Comparison of ENCODE assay signal across 11 cellular contexts in the genomic region with DNA sequence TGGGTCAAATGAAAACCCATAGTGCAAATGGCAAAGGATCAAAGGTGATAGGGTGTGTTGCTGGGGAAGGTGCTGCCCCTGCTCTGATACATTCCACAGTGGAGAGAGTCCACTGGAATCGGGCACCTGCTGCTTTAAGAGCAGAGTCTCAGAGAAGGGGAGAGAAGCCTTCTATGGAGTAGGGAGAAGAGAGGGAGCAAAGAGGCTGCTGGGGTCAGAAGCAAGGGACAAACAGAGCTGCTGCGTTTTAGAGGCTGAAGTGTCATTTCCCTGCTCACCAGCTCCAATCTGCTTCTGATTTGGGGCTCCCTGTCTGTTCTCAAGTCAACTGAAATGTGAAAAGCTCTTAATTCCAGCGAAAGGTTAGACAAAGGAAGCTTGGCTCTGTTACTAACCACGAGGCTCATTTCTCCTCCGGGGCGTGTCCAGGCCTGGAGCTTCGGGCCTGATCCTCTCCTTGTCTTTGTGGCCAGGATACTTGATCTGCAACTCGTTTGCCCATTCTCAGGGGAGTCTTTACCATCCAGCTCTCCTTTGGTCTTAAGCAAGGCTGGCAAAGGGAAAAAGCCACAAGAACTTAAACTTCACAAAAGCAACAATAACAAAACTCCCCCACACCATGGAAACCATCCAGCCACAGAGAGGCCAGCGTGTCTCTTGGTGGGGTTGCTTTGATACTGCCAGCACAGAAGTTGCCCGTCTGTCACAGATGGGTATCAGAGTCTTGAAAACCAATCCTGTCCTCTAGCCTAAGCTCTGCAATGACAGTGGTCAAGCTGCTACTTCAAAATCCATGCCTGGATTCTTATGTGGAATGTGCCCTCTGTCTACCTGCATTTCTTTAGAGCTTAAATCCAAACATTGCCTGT.
A peak's percentile ranks its signal among the peaks of the same experiment; 100 is the strongest.
DNase-seq lines count a peak whose midpoint lies in the region; ATAC-seq, FAIRE-seq and TF ChIP-seq lines count a peak whose summit lies in the region.
"Had no signal": no experiment of that assay in that cellular context is flagged by ENCODE, and none has a peak within 500 bp of the region (broad histone marks: within the 10 kb centered on the region; RNA-seq: fewer than 3 reads in every experiment).

No MANE protein-coding gene starts in this region.

- no peak overlapping the region for H3K4me3 Mint-ChIP-seq in activated naive CD4-positive, alpha-beta T cell treated with anti-CD3 and anti-CD28 coated beads for 36 hours
- H3K4me3 Mint-ChIP-seq: activated CD8-positive, alpha-beta T cell treated with anti-CD3 and anti-CD28 coated beads for 36 hours had no signal

- CTCF ChIA-PET in activated naive CD4-positive, alpha-beta T cell treated with anti-CD3 and anti-CD28 coated beads for 36 hours (lab: Charles Lee): no interaction called here

- dilution Hi-C loops in keratinocyte (cut with MboI; ENCODE audit: extremely low pct_ligation_motif_present, low sequenced_read_pairs): no loop called here

- DNase-seq in HT1080 (ENCODE audit: low read depth): peak; percentile 26
- peak; percentile 18 for DNase-seq in brain microvascular endothelial cell
- DNase-seq in keratinocyte (ENCODE audit: low read depth, low spot score): no peak
- DNase-seq in testis: peak; percentile 52
- no peak for DNase-seq in inferior parietal cortex (ENCODE audit: extremely low spot score)
- DNase-seq in activated naive CD4-positive, alpha-beta T cell treated with anti-CD3 and anti-CD28 coated beads for 36 hours: no peak
- DNase-seq in Karpas-422: no peak
- DNase-seq: activated CD8-positive, alpha-beta T cell treated with anti-CD3 and anti-CD28 coated beads for 36 hours; Right ventricle myocardium superior; stimulated activated CD4-positive, alpha-beta T cell treated with anti-CD3 and anti-CD28 coated beads, Interleukin-1b, Interleukin-23, amount 100 ng/mL, for 48 hours had no signal

- 45 to 46% methylated on average over 10 of the region's 10 CpGs for WGBS in testis, 2 donors

- no peaks in the 10 kb centered on the region for H3K4me1 Mint-ChIP-seq in activated naive CD4-positive, alpha-beta T cell treated with anti-CD3 and anti-CD28 coated beads for 36 hours (ENCODE audit: low read depth)

- H3K27me3 Mint-ChIP-seq in activated naive CD4-positive, alpha-beta T cell treated with anti-CD3 and anti-CD28 coated beads for 36 hours (ENCODE audit: low read depth): no peaks in the 10 kb centered on the region
- H3K27me3 Mint-ChIP-seq: activated CD8-positive, alpha-beta T cell treated with anti-CD3 and anti-CD28 coated beads for 36 hours had no signal

- H2AFZ ChIP-seq in keratinocyte (ENCODE audit: control insufficient read depth, low read length) (peak overlapping the region; percentile 83), Karpas-422 (ENCODE audit: low read length) (no peak overlapping the region)

- peak overlapping the region; percentile 78 for H3K9ac ChIP-seq in keratinocyte (ENCODE audit: control insufficient read depth, extremely low read depth, insufficient read depth, low read length)
- H3K9ac ChIP-seq in Karpas-422 (ENCODE audit: low read length): no peak overlapping the region

- H4K20me1 ChIP-seq in keratinocyte (ENCODE audit: control insufficient read depth, extremely low read depth, insufficient read depth, low read length) (no peaks in the 10 kb centered on the region), Karpas-422 (ENCODE audit: insufficient read depth, low read depth, low read length) (no peaks in the 10 kb centered on the region)

- no peaks in the 10 kb centered on the region for H3K9me3 Mint-ChIP-seq in activated naive CD4-positive, alpha-beta T cell treated with anti-CD3 and anti-CD28 coated beads for 36 hours

- ATAC-seq in HG02938 (IDR thresholded peaks at IDR 0.05; ENCODE audit: unreplicated experiment): no peak
- ATAC-seq: activated CD8-positive, alpha-beta T cell treated with anti-CD3 and anti-CD28 coated beads for 36 hours had no signal

- no peak for TF ChIP-seq CTCF in brain microvascular endothelial cell (IDR thresholded peaks at IDR 0.05; ENCODE audit: low read depth, low read length, missing control alignments)
- TF ChIP-seq CTCF in keratinocyte (optimal IDR thresholded peaks at IDR 0.05 in 1 of 3, IDR thresholded peaks at IDR 0.05 in 1 of 3, conservative IDR thresholded peaks at IDR 0.05 in 1 of 3; ENCODE audit: extremely low read depth in 1 of 3, insufficient read depth in 2 of 3, low read length in 3 of 3): no peak
- no peak for TF ChIP-seq CTCF in testis (IDR thresholded peaks at IDR 0.05)

- H3K27ac ChIP-seq in brain microvascular endothelial cell (peak overlapping the region; percentile 73), keratinocyte (ENCODE audit: control insufficient read depth, insufficient read depth, low read length) (peak overlapping the region; percentile 92), testis (peak overlapping the region; percentile 53 to 78), Karpas-422 (ENCODE audit: low read length) (no peak overlapping the region)

- H3K4me2 ChIP-seq in keratinocyte (ENCODE audit: control insufficient read depth, extremely low read depth, insufficient read depth, low read depth, low read length): peak overlapping the region; percentile 79
- no peak overlapping the region for H3K4me2 ChIP-seq in Karpas-422 (ENCODE audit: low read depth, low read length, poor library complexity, severe bottlenecking)

- H3K27ac Mint-ChIP-seq in activated naive CD4-positive, alpha-beta T cell treated with anti-CD3 and anti-CD28 coated beads for 36 hours: no peak overlapping the region
- H3K27ac Mint-ChIP-seq: activated CD8-positive, alpha-beta T cell treated with anti-CD3 and anti-CD28 coated beads for 36 hours had no signal

- intact Hi-C loops in testis (cut with DNase I; ENCODE audit: low total_unique reads): no loop called here
- intact Hi-C loops in activated naive CD4-positive, alpha-beta T cell treated with anti-CD3 and anti-CD28 coated beads for 36 hours (cut with micrococcal nuclease): no loop called here

- H3K79me2 ChIP-seq in keratinocyte (ENCODE audit: control insufficient read depth, insufficient read depth, low read length): peaks cover 77% of the 10 kb centered on the region
- no peaks in the 10 kb centered on the region for H3K79me2 ChIP-seq in Karpas-422 (ENCODE audit: low read length)

- H3K9me1 ChIP-seq in keratinocyte (ENCODE audit: control insufficient read depth, extremely low read depth, insufficient read depth, low read length): no peaks in the 10 kb centered on the region

- H3K4me3 ChIP-seq in brain microvascular endothelial cell (ENCODE audit: low read depth, low read length): no peak overlapping the region
- H3K4me3 ChIP-seq in keratinocyte (ENCODE audit: control insufficient read depth in 2 of 3, extremely low read depth in 1 of 3, insufficient read depth in 2 of 3, low read depth in 1 of 3, low read length in 3 of 3): peak overlapping the region in 2 of 3 experiments; percentile 25 to 35
- H3K4me3 ChIP-seq in testis: no peak overlapping the region
- H3K4me3 ChIP-seq in Karpas-422 (ENCODE audit: low read length): no peak overlapping the region

- in situ Hi-C loops in brain microvascular endothelial cell (cut with HindIII; ENCODE audit: low pct_ligation_motif_present, low sequenced_read_pairs): no loop called here

- FAIRE-seq in keratinocyte (lab: Jason Lieb, UNC): peak; percentile 98

- H3K4me1 ChIP-seq in keratinocyte (ENCODE audit: control insufficient read depth, extremely low read depth, insufficient read depth, low read length): peaks cover 40% of the 10 kb centered on the region
- peaks cover 21% of the 10 kb centered on the region for H3K4me1 ChIP-seq in testis
- no peaks in the 10 kb centered on the region for H3K4me1 ChIP-seq in Karpas-422 (ENCODE audit: low read length)

- H3K9me3 ChIP-seq in keratinocyte (ENCODE audit: control insufficient read depth, low read depth, low read length): no peaks in the 10 kb centered on the region
- H3K9me3 ChIP-seq in testis: no peaks in the 10 kb centered on the region
- H3K9me3 ChIP-seq in Karpas-422 (ENCODE audit: low read length): no peaks in the 10 kb centered on the region

- H3K27me3 ChIP-seq in brain microvascular endothelial cell (replicated peaks): no peaks in the 10 kb centered on the region
- no peaks in the 10 kb centered on the region for H3K27me3 ChIP-seq in keratinocyte (ENCODE audit: control insufficient read depth, extremely low read depth, insufficient read depth, low read length)
- H3K27me3 ChIP-seq in testis: no peaks in the 10 kb centered on the region
- no peaks in the 10 kb centered on the region for H3K27me3 ChIP-seq in Karpas-422 (ENCODE audit: low read length)

- TF ChIP-seq POLR2A in testis (IDR thresholded peaks at IDR 0.05): no peak

- H3K9me2 ChIP-seq in Karpas-422 (replicated peaks; ENCODE audit: insufficient read depth, low read length): no peaks in the 10 kb centered on the region

- no peaks in the 10 kb centered on the region for H3K36me3 ChIP-seq in brain microvascular endothelial cell (replicated peaks)
- peaks cover 2 to 3% of the 10 kb centered on the region in 2 experiments for H3K36me3 ChIP-seq in keratinocyte (ENCODE audit: control insufficient read depth in 2 of 2, extremely low read depth in 1 of 2, insufficient read depth in 2 of 2, low read length in 2 of 2)
- no peaks in the 10 kb centered on the region for H3K36me3 ChIP-seq in testis (ENCODE audit: low read depth, missing control alignments)
- no peaks in the 10 kb centered on the region for H3K36me3 ChIP-seq in Karpas-422 (ENCODE audit: insufficient read depth, low read length)

- no peaks in the 10 kb centered on the region for H3K36me3 Mint-ChIP-seq in activated naive CD4-positive, alpha-beta T cell treated with anti-CD3 and anti-CD28 coated beads for 36 hours (ENCODE audit: low read depth)

Comparison
In these comparisons a context has a peak if more than half of its experiments do, and no peak if none do; other contexts are left out.
1. DNase-seq: peak in HT1080 (single experiment), brain microvascular endothelial cell (single experiment) and testis (single experiment); none in keratinocyte (single experiment), inferior parietal cortex (single experiment), activated naive CD4-positive, alpha-beta T cell treated with anti-CD3 and anti-CD28 coated beads for 36 hours (single experiment) and Karpas-422 (single experiment).
2. H3K4me3 ChIP-seq: peak in keratinocyte (2 of 3); none in brain microvascular endothelial cell (single experiment), testis (0 of 2) and Karpas-422 (single experiment).